In genomic region chr1:168488153-168488552, GRCh38 we compare ENCODE assay signal across 13 cellular contexts. TPM values are rescaled to one million over a fixed set of nuclear protein-coding genes. Genes with fewer than 3 reads are reported as not detected.
DNase-seq lines count a peak whose midpoint lies in the region; ATAC-seq, FAIRE-seq and TF ChIP-seq lines count a peak whose summit lies in the region.
"Had no signal": no experiment of that assay in that cellular context is flagged by ENCODE, and none has a peak within 500 bp of the region (broad histone marks: within the 10 kb centered on the region; RNA-seq: fewer than 3 reads in every experiment).

No MANE protein-coding gene starts in this region.

- no peaks in the 10 kb centered on the region for H3K36me3 ChIP-seq in heart left ventricle
- H3K36me3 ChIP-seq in aorta (ENCODE audit: control insufficient read depth in 1 of 2, insufficient read depth in 2 of 2, low read length in 1 of 2): no peaks in the 10 kb centered on the region

- no peaks in the 10 kb centered on the region for H3K27me3 Mint-ChIP-seq in progenitor cell of endocrine pancreas

- H3K27ac ChIP-seq in heart left ventricle (peak overlapping the region in 5 of 12 donors; percentile 12 to 61 (median 16)), aorta (ENCODE audit: low read depth in 1 of 2, low read length in 2 of 2) (no peak overlapping the region)
- H3K27ac ChIP-seq: HL-60 had no signal

- H3K36me3 Mint-ChIP-seq in progenitor cell of endocrine pancreas (ENCODE audit: insufficient read depth): peaks cover 1% of the 10 kb centered on the region

- no peak for TF ChIP-seq CTCF in heart left ventricle (IDR thresholded peaks at IDR 0.05)
- TF ChIP-seq CTCF in progenitor cell of endocrine pancreas (IDR thresholded peaks at IDR 0.05; ENCODE audit: unreplicated experiment): no peak

- H3K4me3 ChIP-seq in heart left ventricle (no peak overlapping the region), aorta (ENCODE audit: low read length in 2 of 2) (no peak overlapping the region)

- no peak for FAIRE-seq in GM12892 (lab: Jason Lieb, UNC)

- DNase-seq in NCI-H524 (lab: John Stamatoyannopoulos, UW) (peak; percentile 41 to 68), NCI-H524 treated with DMSO at 0.1 percent for 48 hours (lab: John Stamatoyannopoulos, UW) (no peak), SHP77 treated with DMSO at 0.1 percent for 48 hours (lab: John Stamatoyannopoulos, UW) (peak; percentile 47), heart left ventricle (peak in 3 of 5 donors; percentile 35 to 67 (median 51)), aorta (peak in 1 of 2 donors; percentile 53), GM12892 (ENCODE audit: insufficient read length) (no peak), progenitor cell of endocrine pancreas (ENCODE audit: low spot score, unreplicated experiment) (no peak)
- DNase-seq: kidney glomerular epithelial cell, NCI-H526 had no signal

- H3K9me3 Mint-ChIP-seq in progenitor cell of endocrine pancreas (ENCODE audit: low read depth): peaks cover 9% of the 10 kb centered on the region

- intact Hi-C loops in heart left ventricle (cut with DNase I) (no loop called here), aorta (cut with DNase I) (no loop called here)

- no peak for TF ChIP-seq POLR2A in heart left ventricle (IDR thresholded peaks at IDR 0.05)
- TF ChIP-seq POLR2A in GM12892 (IDR thresholded peaks at IDR 0.05; ENCODE audit: low read depth, low read length): no peak

- no peak overlapping the region for H3K4me3 Mint-ChIP-seq in progenitor cell of endocrine pancreas (ENCODE audit: low read depth)
- H3K4me3 Mint-ChIP-seq: B cell had no signal

- 25 to 42% (median 35%) methylated on average over 1 of the region's 1 CpG for WGBS in heart left ventricle, 4 donors
- WGBS in aorta, 2 donors: 42 to 52% methylated on average over 1 of the region's 1 CpG

- H3K4me1 Mint-ChIP-seq in progenitor cell of endocrine pancreas (ENCODE audit: low read depth): peaks cover 10% of the 10 kb centered on the region
- H3K4me1 Mint-ChIP-seq: B cell had no signal

- no peaks in the 10 kb centered on the region for H3K27me3 ChIP-seq in heart left ventricle
- no peaks in the 10 kb centered on the region for H3K27me3 ChIP-seq in aorta (ENCODE audit: control insufficient read depth in 1 of 2, insufficient read depth in 2 of 2, low read length in 1 of 2)

- H3K9me3 ChIP-seq in heart left ventricle: peaks cover 0 to 10% (median 0%) of the 10 kb centered on the region in 12 donors
- no peaks in the 10 kb centered on the region for H3K9me3 ChIP-seq in aorta (ENCODE audit: control insufficient read depth, low read length)

- H3K27ac Mint-ChIP-seq in progenitor cell of endocrine pancreas: no peak overlapping the region
- H3K27ac Mint-ChIP-seq: B cell had no signal

- peak; percentile 49 to 76 (median 68) for ATAC-seq in heart left ventricle
- peak; percentile 69 for ATAC-seq in aorta (ENCODE audit: low FRiP score)
- ATAC-seq in GM21529 (IDR thresholded peaks at IDR 0.05; ENCODE audit: unreplicated experiment): no peak

- H3K4me1 ChIP-seq in heart left ventricle (peaks cover 0 to 35% (median 2%) of the 10 kb centered on the region in 12 donors), aorta (ENCODE audit: control insufficient read depth in 1 of 2, insufficient read depth in 2 of 2, low read length in 2 of 2) (peaks cover 0 to 3% of the 10 kb centered on the region in 2 donors)

RNA-seq across cellular contexts. Expression of gene XCL2, which starts 55.6 kb away (rescaled TPM):
- total RNA-seq in heart left ventricle: 1 to 10 TPM in 2 of 9 donors, not detected in 7; 2.7 to 3.6 TPM
- not detected for polyA plus RNA-seq in heart left ventricle
- total RNA-seq in aorta: 1 to 10 TPM in 1 of 2 donors, not detected in 1; 1.1 TPM
- not detected for polyA plus RNA-seq in aorta
- polyA plus RNA-seq in GM12892 (2012; ENCODE audit: missing spikeins): not detected
- not detected in 2 replicates for total RNA-seq in progenitor cell of endocrine pancreas
- total RNA-seq: B cell, pulmonary artery endothelial cell had no signal

Comparison
In these comparisons a context has a peak if more than half of its experiments do, and no peak if none do; other contexts are left out.
1. DNase-seq: peak in NCI-H524 (2 of 2), SHP77 treated with DMSO at 0.1 percent for 48 hours (single experiment) and heart left ventricle (3 of 5); none in NCI-H524 treated with DMSO at 0.1 percent for 48 hours (single experiment), GM12892 (single experiment) and progenitor cell of endocrine pancreas (single experiment).